Comparison of ENCODE assay signal across 21 cellular contexts in genomic region chr5:42015681-42016080, GRCh38.
A peak's percentile ranks its signal among the peaks of the same experiment; 100 is the strongest.
DNase-seq lines count a peak whose midpoint lies in the region; TF ChIP-seq lines count a peak whose summit lies in the region.
"Had no signal": no experiment of that assay in that cellular context is flagged by ENCODE, and none has a peak within 500 bp of the region (broad histone marks: within the 10 kb centered on the region; RNA-seq: fewer than 3 reads in every experiment).

No MANE protein-coding gene starts in this region.

- H3K27ac Mint-ChIP-seq in chondrocyte (ENCODE audit: unreplicated experiment), result no peak overlapping the region
- H3K27ac Mint-ChIP-seq: CD4-positive, alpha-beta T cell had no signal

- H3K9me3 Mint-ChIP-seq in chondrocyte (ENCODE audit: low read depth), result no peaks in the 10 kb centered on the region
- H3K9me3 Mint-ChIP-seq: CD4-positive, alpha-beta T cell had no signal

- DNase-seq in GM03348 (ENCODE audit: low spot score) (peak; percentile 30), RPMI7951 (ENCODE audit: low read depth) (peak; percentile 28), kidney tubule cell (ENCODE audit: low spot score) (peak; percentile 9), NCI-H128 (lab: John Stamatoyannopoulos, UW; ENCODE audit: unreplicated experiment) (no peak), putamen (ENCODE audit: low spot score) (no peak), chondrocyte (ENCODE audit: low spot score) (no peak)
- DNase-seq in stimulated activated CD4-positive, alpha-beta T cell treated with anti-CD3 and anti-CD28 coated beads, Interleukin-4, amount 100 ng/mL, for 24 hours, result no peak
- DNase-seq: ACHN; BE2C; Caco-2; CD4-positive, alpha-beta T cell; DMS153; GOT3; KBM-7; MV-4-11; NCI-H1417; NCI-H187; NCI-H2227 treated with DMSO at 0.1 percent for 48 hours; NCI-H524; NCI-H82; PC-3 had no signal

- H3K4me3 Mint-ChIP-seq in chondrocyte (ENCODE audit: unreplicated experiment), result no peak overlapping the region
- H3K4me3 Mint-ChIP-seq: CD4-positive, alpha-beta T cell had no signal

- TF ChIP-seq CTCF in chondrocyte (IDR thresholded peaks at IDR 0.05), result no peak

- H3K27me3 Mint-ChIP-seq in chondrocyte (ENCODE audit: low read depth), result peaks cover 11% of the 10 kb centered on the region

- no peaks in the 10 kb centered on the region for H3K36me3 Mint-ChIP-seq in chondrocyte (ENCODE audit: low read depth)

- peaks cover 7% of the 10 kb centered on the region for H3K4me1 Mint-ChIP-seq in chondrocyte (ENCODE audit: low read depth)

Comparison
In these comparisons a context has a peak if more than half of its experiments do, and no peak if none do; other contexts are left out.
1. DNase-seq: peak in GM03348 (single experiment), RPMI7951 (single experiment) and kidney tubule cell (single experiment); none in stimulated activated CD4-positive, alpha-beta T cell treated with anti-CD3 and anti-CD28 coated beads, Interleukin-4, amount 100 ng/mL, for 24 hours (single experiment), NCI-H128 (single experiment), putamen (single experiment) and chondrocyte (single experiment).